40 cellular contexts compared by ENCODE assay signal in genomic region chr2:227602358-227602757, GRCh38. TPM values are rescaled to one million over a fixed set of nuclear protein-coding genes. Genes with fewer than 3 reads are reported as not detected.
"Had no signal": no experiment of that assay in that cellular context is flagged by ENCODE, and none has a peak within 500 bp of the region (broad histone marks: within the 10 kb centered on the region; RNA-seq: fewer than 3 reads in every experiment).

No MANE protein-coding gene starts in this region.

- H3K4me1 Mint-ChIP-seq: activated CD4-positive, alpha-beta T cell treated with anti-CD3 and anti-CD28 coated beads for 36 hours; activated CD4-positive, alpha-beta T cell treated with anti-CD3 and anti-CD28 coated beads, Interleukin-2, amount 10 ng/mL, durations not matched to agents 24 days and 14 days; activated CD8-positive, alpha-beta memory T cell treated with anti-CD3 and anti-CD28 coated beads, Interleukin-2, amount 10 ng/mL, durations not matched to agents 7 days and 5 days; activated naive CD4-positive, alpha-beta T cell treated with anti-CD3 and anti-CD28 coated beads, Interleukin-2, amount 50 U/mL, for 24 hours; activated naive CD8-positive, alpha-beta T cell treated with anti-CD3 and anti-CD28 coated beads, Interleukin-2, amount 10 ng/mL, durations not matched to agents 7 days and 5 days; brain; T-helper 17 cell had no signal

- H3K4me3 Mint-ChIP-seq: activated CD4-positive, alpha-beta memory T cell treated with anti-CD3 and anti-CD28 coated beads for 36 hours; activated CD4-positive, alpha-beta T cell treated with anti-CD3 and anti-CD28 coated beads for 36 hours; activated CD4-positive, alpha-beta T cell treated with anti-CD3 and anti-CD28 coated beads, Interleukin-2, amount 10 ng/mL, durations not matched to agents 24 days and 14 days; activated CD8-positive, alpha-beta memory T cell treated with anti-CD3 and anti-CD28 coated beads, Interleukin-2, amount 10 ng/mL, durations not matched to agents 7 days and 5 days; activated CD8-positive, alpha-beta T cell treated with anti-CD3 and anti-CD28 coated beads, Interleukin-2, amount 10 ng/mL, durations not matched to agents 7 days and 5 days; activated naive CD4-positive, alpha-beta T cell treated with anti-CD3 and anti-CD28 coated beads for 36 hours; activated naive CD4-positive, alpha-beta T cell treated with anti-CD3 and anti-CD28 coated beads, Interleukin-2, amount 50 U/mL, for 24 hours; activated naive CD8-positive, alpha-beta T cell treated with anti-CD3 and anti-CD28 coated beads, Interleukin-2, amount 10 ng/mL, durations not matched to agents 7 days and 5 days; activated T-helper 1 cell treated with anti-CD3 and anti-CD28 coated beads, Interleukin-12 subunit alpha, Interleukin-12 subunit beta, Interleukin-2, Interleukin-4 antibody, amounts not matched to agents 30 ng/mL and 10 ng/mL and 1 ng/mL, durations not matched to agents 14 hours and 24 hours and 36 hours; brain; T-helper 17 cell; T-helper 2 cell treated with Interferon-gamma antibody and Interleukin-4, amounts not matched to agents 5 μg/mL and 100 μg/mL, for 36 hours had no signal

- H3K27ac ChIP-seq: ascending aorta, breast epithelium, cardiac muscle cell, epithelial cell of prostate, esophagus squamous epithelium, gastroesophageal sphincter, heart right ventricle had no signal

- H3K27me3 ChIP-seq: ascending aorta, breast epithelium, cardiac muscle cell, esophagus squamous epithelium had no signal

- ATAC-seq: activated CD4-positive, alpha-beta T cell treated with anti-CD3 and anti-CD28 coated beads for 36 hours; activated CD8-positive, alpha-beta memory T cell treated with anti-CD3 and anti-CD28 coated beads, Interleukin-2, amount 10 ng/mL, durations not matched to agents 7 days and 5 days; activated CD8-positive, alpha-beta T cell treated with anti-CD3 and anti-CD28 coated beads, Interleukin-2, amount 10 ng/mL, durations not matched to agents 7 days and 5 days; gastroesophageal sphincter; heart right ventricle; T-helper 17 cell had no signal

- FAIRE-seq: endometrium, endothelial cell of umbilical vein had no signal

- H3K9me3 ChIP-seq: ascending aorta, breast epithelium, esophagus squamous epithelium, gastroesophageal sphincter, heart right ventricle had no signal

- H3K9me3 Mint-ChIP-seq: activated CD4-positive, alpha-beta memory T cell treated with anti-CD3 and anti-CD28 coated beads for 36 hours; activated CD4-positive, alpha-beta T cell treated with anti-CD3 and anti-CD28 coated beads, Interleukin-2, amount 10 ng/mL, durations not matched to agents 24 days and 14 days; activated naive CD4-positive, alpha-beta T cell treated with anti-CD3 and anti-CD28 coated beads for 36 hours; activated naive CD4-positive, alpha-beta T cell treated with anti-CD3 and anti-CD28 coated beads, Interleukin-2, amount 50 U/mL, for 24 hours; activated naive CD8-positive, alpha-beta T cell treated with anti-CD3 and anti-CD28 coated beads, Interleukin-2, amount 10 ng/mL, durations not matched to agents 7 days and 5 days; activated T-helper 1 cell treated with anti-CD3 and anti-CD28 coated beads, Interleukin-12 subunit alpha, Interleukin-12 subunit beta, Interleukin-2, Interleukin-4 antibody, amounts not matched to agents 30 ng/mL and 10 ng/mL and 1 ng/mL, durations not matched to agents 14 hours and 24 hours and 36 hours; activated T-helper 2 cell treated with anti-CD3 and anti-CD28 coated beads, Interferon-gamma antibody, Interleukin-2, Interleukin-4, amounts not matched to agents 10 μg/mL and 5 μg/mL and 100 μg/mL, durations not matched to agents 14 hours and 24 hours and 36 hours; brain; T-helper 2 cell treated with Interferon-gamma antibody and Interleukin-4, amounts not matched to agents 5 μg/mL and 100 μg/mL, for 36 hours had no signal

- H3K27ac Mint-ChIP-seq: activated CD4-positive, alpha-beta memory T cell treated with anti-CD3 and anti-CD28 coated beads for 36 hours; activated CD4-positive, alpha-beta T cell treated with anti-CD3 and anti-CD28 coated beads for 36 hours; activated CD4-positive, alpha-beta T cell treated with anti-CD3 and anti-CD28 coated beads, Interleukin-2, amount 10 ng/mL, durations not matched to agents 24 days and 14 days; activated CD8-positive, alpha-beta memory T cell treated with anti-CD3 and anti-CD28 coated beads, Interleukin-2, amount 10 ng/mL, durations not matched to agents 7 days and 5 days; activated CD8-positive, alpha-beta T cell treated with anti-CD3 and anti-CD28 coated beads, Interleukin-2, amount 10 ng/mL, durations not matched to agents 7 days and 5 days; activated naive CD4-positive, alpha-beta T cell treated with anti-CD3 and anti-CD28 coated beads for 36 hours; activated naive CD4-positive, alpha-beta T cell treated with anti-CD3 and anti-CD28 coated beads, Interleukin-2, amount 50 U/mL, for 24 hours; activated naive CD8-positive, alpha-beta T cell treated with anti-CD3 and anti-CD28 coated beads, Interleukin-2, amount 10 ng/mL, durations not matched to agents 7 days and 5 days; activated T-helper 1 cell treated with anti-CD3 and anti-CD28 coated beads, Interleukin-12 subunit alpha, Interleukin-12 subunit beta, Interleukin-2, Interleukin-4 antibody, amounts not matched to agents 30 ng/mL and 10 ng/mL and 1 ng/mL, durations not matched to agents 14 hours and 24 hours and 36 hours; activated T-helper 2 cell treated with anti-CD3 and anti-CD28 coated beads, Interferon-gamma antibody, Interleukin-2, Interleukin-4, amounts not matched to agents 10 μg/mL and 5 μg/mL and 100 μg/mL, durations not matched to agents 14 hours and 24 hours and 36 hours; brain; T-helper 17 cell; T-helper 2 cell treated with Interferon-gamma antibody and Interleukin-4, amounts not matched to agents 5 μg/mL and 100 μg/mL, for 36 hours had no signal

- H3K4me3 ChIP-seq: ascending aorta, breast epithelium, cardiac muscle cell, esophagus squamous epithelium, gastroesophageal sphincter, heart right ventricle had no signal

- H3K36me3 ChIP-seq: ascending aorta, breast epithelium, cardiac muscle cell, esophagus squamous epithelium, gastroesophageal sphincter, heart right ventricle had no signal

- DNase-seq: activated CD4-positive, alpha-beta memory T cell treated with anti-CD3 and anti-CD28 coated beads for 36 hours; activated CD4-positive, alpha-beta T cell treated with anti-CD3 and anti-CD28 coated beads for 36 hours; activated CD4-positive, alpha-beta T cell treated with anti-CD3 and anti-CD28 coated beads, Interleukin-2, amount 10 ng/mL, durations not matched to agents 24 days and 14 days; activated CD4-positive, CD25-positive, alpha-beta regulatory T cell; activated CD4-positive, CD25-positive, alpha-beta regulatory T cell treated with anti-CD3 and anti-CD28 coated beads, Interleukin-2, amount 50 U/mL, for 72 hours; activated CD8-positive, alpha-beta memory T cell treated with anti-CD3 and anti-CD28 coated beads, Interleukin-2, amount 10 ng/mL, durations not matched to agents 7 days and 5 days; activated CD8-positive, alpha-beta memory T cell treated with anti-CD3 and anti-CD28 coated beads, Interleukin-2, amount 50 U/mL, for 4 hours; activated CD8-positive, alpha-beta T cell treated with anti-CD3 and anti-CD28 coated beads, Interleukin-2, amount 10 ng/mL, durations not matched to agents 7 days and 5 days; activated effector memory CD4-positive, alpha-beta T cell treated with anti-CD3 and anti-CD28 coated beads, Interleukin-2, amount 50 U/mL, for 16 hours; activated naive CD4-positive, alpha-beta T cell treated with anti-CD3 and anti-CD28 coated beads for 36 hours; activated naive CD8-positive, alpha-beta T cell treated with anti-CD3 and anti-CD28 coated beads, Interleukin-2, amount 10 ng/mL, durations not matched to agents 7 days and 5 days; activated T-cell treated with anti-CD3 and anti-CD28 coated beads, Interleukin-2, amount 50 U/mL, for 1 hour; activated T-cell treated with anti-CD3 and anti-CD28 coated beads, Interleukin-2, amount 50 U/mL, for 48 hours; central memory CD4-positive, alpha-beta T cell; cerebellar nuclear complex; cortex of kidney; effector CD8-positive, alpha-beta T cell; esophagus squamous epithelium; foreskin melanocyte; heart right ventricle; T-helper 1 cell; T-helper 17 cell; T1000 had no signal

- H3K4me1 ChIP-seq: ascending aorta, breast epithelium, esophagus squamous epithelium, gastroesophageal sphincter, heart right ventricle had no signal

- H3K36me3 Mint-ChIP-seq: activated CD4-positive, alpha-beta memory T cell treated with anti-CD3 and anti-CD28 coated beads for 36 hours; activated CD8-positive, alpha-beta memory T cell treated with anti-CD3 and anti-CD28 coated beads, Interleukin-2, amount 10 ng/mL, durations not matched to agents 7 days and 5 days; activated naive CD4-positive, alpha-beta T cell treated with anti-CD3 and anti-CD28 coated beads, Interleukin-2, amount 50 U/mL, for 24 hours; activated naive CD8-positive, alpha-beta T cell treated with anti-CD3 and anti-CD28 coated beads, Interleukin-2, amount 10 ng/mL, durations not matched to agents 7 days and 5 days; brain had no signal

RNA-seq across cellular contexts. Expression of gene SCYGR2, which starts 3.7 kb away (rescaled TPM):
- total RNA-seq: activated CD4-positive, alpha-beta memory T cell treated with anti-CD3 and anti-CD28 coated beads for 36 hours; activated CD4-positive, alpha-beta T cell treated with anti-CD3 and anti-CD28 coated beads for 36 hours; activated CD4-positive, alpha-beta T cell treated with anti-CD3 and anti-CD28 coated beads, Interleukin-2, amount 10 ng/mL, durations not matched to agents 24 days and 14 days; activated CD8-positive, alpha-beta memory T cell treated with anti-CD3 and anti-CD28 coated beads for 36 hours; activated CD8-positive, alpha-beta memory T cell treated with anti-CD3 and anti-CD28 coated beads, Interleukin-2, amount 10 ng/mL, durations not matched to agents 7 days and 5 days; activated CD8-positive, alpha-beta T cell treated with anti-CD3 and anti-CD28 coated beads, Interleukin-2, amount 10 ng/mL, durations not matched to agents 7 days and 5 days; activated naive CD4-positive, alpha-beta T cell treated with anti-CD3 and anti-CD28 coated beads for 36 hours; activated naive CD8-positive, alpha-beta T cell treated with anti-CD3 and anti-CD28 coated beads, Interleukin-2, amount 10 ng/mL, durations not matched to agents 7 days and 5 days; activated T-helper 1 cell treated with anti-CD3 and anti-CD28 coated beads, Interleukin-12 subunit alpha, Interleukin-12 subunit beta, Interleukin-2, Interleukin-4 antibody, amounts not matched to agents 30 ng/mL and 10 ng/mL and 1 ng/mL, durations not matched to agents 14 hours and 24 hours and 36 hours; activated T-helper 2 cell treated with anti-CD3 and anti-CD28 coated beads, Interferon-gamma antibody, Interleukin-2, Interleukin-4, amounts not matched to agents 10 μg/mL and 5 μg/mL and 100 μg/mL, durations not matched to agents 14 hours and 24 hours and 36 hours; ascending aorta; breast epithelium; cardiac muscle cell; dermis microvascular lymphatic vessel endothelial cell; endothelial cell of umbilical vein; esophagus squamous epithelium; fibroblast of lung; fibroblast of villous mesenchyme; gastroesophageal sphincter; glomerular endothelial cell; heart right ventricle; T-helper 17 cell had no signal

RNA-seq across cellular contexts. Expression of gene SCYGR3, which starts 12.3 kb away (rescaled TPM):
- total RNA-seq: activated CD4-positive, alpha-beta memory T cell treated with anti-CD3 and anti-CD28 coated beads for 36 hours; activated CD4-positive, alpha-beta T cell treated with anti-CD3 and anti-CD28 coated beads for 36 hours; activated CD4-positive, alpha-beta T cell treated with anti-CD3 and anti-CD28 coated beads, Interleukin-2, amount 10 ng/mL, durations not matched to agents 24 days and 14 days; activated CD8-positive, alpha-beta memory T cell treated with anti-CD3 and anti-CD28 coated beads for 36 hours; activated CD8-positive, alpha-beta memory T cell treated with anti-CD3 and anti-CD28 coated beads, Interleukin-2, amount 10 ng/mL, durations not matched to agents 7 days and 5 days; activated CD8-positive, alpha-beta T cell treated with anti-CD3 and anti-CD28 coated beads, Interleukin-2, amount 10 ng/mL, durations not matched to agents 7 days and 5 days; activated naive CD4-positive, alpha-beta T cell treated with anti-CD3 and anti-CD28 coated beads for 36 hours; activated naive CD8-positive, alpha-beta T cell treated with anti-CD3 and anti-CD28 coated beads, Interleukin-2, amount 10 ng/mL, durations not matched to agents 7 days and 5 days; activated T-helper 1 cell treated with anti-CD3 and anti-CD28 coated beads, Interleukin-12 subunit alpha, Interleukin-12 subunit beta, Interleukin-2, Interleukin-4 antibody, amounts not matched to agents 30 ng/mL and 10 ng/mL and 1 ng/mL, durations not matched to agents 14 hours and 24 hours and 36 hours; activated T-helper 2 cell treated with anti-CD3 and anti-CD28 coated beads, Interferon-gamma antibody, Interleukin-2, Interleukin-4, amounts not matched to agents 10 μg/mL and 5 μg/mL and 100 μg/mL, durations not matched to agents 14 hours and 24 hours and 36 hours; ascending aorta; breast epithelium; cardiac muscle cell; dermis microvascular lymphatic vessel endothelial cell; endothelial cell of umbilical vein; esophagus squamous epithelium; fibroblast of lung; fibroblast of villous mesenchyme; gastroesophageal sphincter; glomerular endothelial cell; heart right ventricle; T-helper 17 cell had no signal

RNA-seq across cellular contexts. Expression of gene SCYGR4, which starts 14.9 kb away (rescaled TPM):
- total RNA-seq: activated CD4-positive, alpha-beta memory T cell treated with anti-CD3 and anti-CD28 coated beads for 36 hours; activated CD4-positive, alpha-beta T cell treated with anti-CD3 and anti-CD28 coated beads for 36 hours; activated CD4-positive, alpha-beta T cell treated with anti-CD3 and anti-CD28 coated beads, Interleukin-2, amount 10 ng/mL, durations not matched to agents 24 days and 14 days; activated CD8-positive, alpha-beta memory T cell treated with anti-CD3 and anti-CD28 coated beads for 36 hours; activated CD8-positive, alpha-beta memory T cell treated with anti-CD3 and anti-CD28 coated beads, Interleukin-2, amount 10 ng/mL, durations not matched to agents 7 days and 5 days; activated CD8-positive, alpha-beta T cell treated with anti-CD3 and anti-CD28 coated beads, Interleukin-2, amount 10 ng/mL, durations not matched to agents 7 days and 5 days; activated naive CD4-positive, alpha-beta T cell treated with anti-CD3 and anti-CD28 coated beads for 36 hours; activated naive CD8-positive, alpha-beta T cell treated with anti-CD3 and anti-CD28 coated beads, Interleukin-2, amount 10 ng/mL, durations not matched to agents 7 days and 5 days; activated T-helper 1 cell treated with anti-CD3 and anti-CD28 coated beads, Interleukin-12 subunit alpha, Interleukin-12 subunit beta, Interleukin-2, Interleukin-4 antibody, amounts not matched to agents 30 ng/mL and 10 ng/mL and 1 ng/mL, durations not matched to agents 14 hours and 24 hours and 36 hours; activated T-helper 2 cell treated with anti-CD3 and anti-CD28 coated beads, Interferon-gamma antibody, Interleukin-2, Interleukin-4, amounts not matched to agents 10 μg/mL and 5 μg/mL and 100 μg/mL, durations not matched to agents 14 hours and 24 hours and 36 hours; ascending aorta; breast epithelium; cardiac muscle cell; dermis microvascular lymphatic vessel endothelial cell; endothelial cell of umbilical vein; esophagus squamous epithelium; fibroblast of lung; fibroblast of villous mesenchyme; glomerular endothelial cell; heart right ventricle had no signal
